25 cellular contexts compared by ENCODE assay signal in genomic region chr16:65285128-65286120, GRCh38.
DNase-seq lines count a peak whose midpoint lies in the region; ATAC-seq and TF ChIP-seq lines count a peak whose summit lies in the region.
"Had no signal": no experiment of that assay in that cellular context is flagged by ENCODE, and none has a peak within 500 bp of the region (broad histone marks: within the 10 kb centered on the region; RNA-seq: fewer than 3 reads in every experiment).

No MANE protein-coding gene starts in this region.

- CTCF ChIA-PET in activated CD8-positive, alpha-beta memory T cell treated with anti-CD3 and anti-CD28 coated beads, Interleukin-2, amount 10 ng/mL, durations not matched to agents 7 days and 5 days (lab: Charles Lee): no interaction called here

- TF ChIP-seq CTCF in brain (conservative IDR thresholded peaks at IDR 0.05) (no peak), smooth muscle cell (IDR thresholded peaks at IDR 0.05; ENCODE audit: borderline replicate concordance, insufficient read depth, poor library complexity, severe bottlenecking) (no peak)

- H3K36me3 Mint-ChIP-seq in brain: no peaks in the 10 kb centered on the region
- H3K36me3 Mint-ChIP-seq in activated T-helper 2 cell treated with anti-CD3 and anti-CD28 coated beads, Interferon-gamma antibody, Interleukin-2, Interleukin-4, amounts not matched to agents 10 μg/mL and 5 μg/mL and 100 μg/mL, durations not matched to agents 14 hours and 24 hours and 36 hours (ENCODE audit: low read depth): no peaks in the 10 kb centered on the region
- no peaks in the 10 kb centered on the region for H3K36me3 Mint-ChIP-seq in activated CD8-positive, alpha-beta memory T cell treated with anti-CD3 and anti-CD28 coated beads, Interleukin-2, amount 10 ng/mL, durations not matched to agents 7 days and 5 days
- H3K36me3 Mint-ChIP-seq: activated naive CD4-positive, alpha-beta T cell treated with anti-CD3 and anti-CD28 coated beads, Interleukin-2, amount 10 ng/mL, durations not matched to agents 7 days and 5 days; natural killer cell treated with Interleukin-12 subunit alpha and Interleukin-12 subunit beta and Interleukin-15 and Interleukin-18, amount 100 ng/mL, for 72 hours had no signal

- H3F3A ChIP-seq in smooth muscle cell (ENCODE audit: low read depth): peaks cover 22% of the 10 kb centered on the region

- peaks cover 98% of the 10 kb centered on the region for H4K20me1 ChIP-seq in smooth muscle cell (ENCODE audit: low read depth)
- H4K20me1 ChIP-seq: BLaER1 treated with 17β-estradiol and CSF1 and Interleukin-3, amounts not matched to agents 10 nM and 100 nM had no signal

- peaks cover 4% of the 10 kb centered on the region for H3K27me3 Mint-ChIP-seq in brain
- H3K27me3 Mint-ChIP-seq in activated T-helper 2 cell treated with anti-CD3 and anti-CD28 coated beads, Interferon-gamma antibody, Interleukin-2, Interleukin-4, amounts not matched to agents 10 μg/mL and 5 μg/mL and 100 μg/mL, durations not matched to agents 14 hours and 24 hours and 36 hours (ENCODE audit: low read depth): no peaks in the 10 kb centered on the region
- no peaks in the 10 kb centered on the region for H3K27me3 Mint-ChIP-seq in activated CD8-positive, alpha-beta memory T cell treated with anti-CD3 and anti-CD28 coated beads, Interleukin-2, amount 10 ng/mL, durations not matched to agents 7 days and 5 days
- H3K27me3 Mint-ChIP-seq: activated naive CD4-positive, alpha-beta T cell treated with anti-CD3 and anti-CD28 coated beads, Interleukin-2, amount 10 ng/mL, durations not matched to agents 7 days and 5 days; dendritic cell treated with granulocyte-macrophage colony-stimulating factor and Interleukin-4, amounts not matched to agents 40 ng/mL and 50 ng/mL, for 4 days; natural killer cell treated with Interleukin-12 subunit alpha and Interleukin-12 subunit beta and Interleukin-15 and Interleukin-18, amount 100 ng/mL, for 72 hours; T-helper 17 cell had no signal

- H3K4me1 ChIP-seq in smooth muscle cell (ENCODE audit: low read depth): peaks cover 48% of the 10 kb centered on the region

- H3K9me3 ChIP-seq in smooth muscle cell (replicated peaks; ENCODE audit: low read depth): no peaks in the 10 kb centered on the region
- H3K9me3 ChIP-seq: BLaER1 treated with 17β-estradiol and CSF1 and Interleukin-3, amounts not matched to agents 10 nM and 100 nM; stomach had no signal

- WGBS in smooth muscle cell (ENCODE audit: low lambda C conversion rate): 24% methylated on average over 7 of the region's 7 CpGs

- DNase-seq in NCI-H1092 treated with DMSO at 0.1 percent for 48 hours (lab: John Stamatoyannopoulos, UW): peak; percentile 8
- DNase-seq in NCI-H1092 (lab: John Stamatoyannopoulos, UW): no peak
- DNase-seq in left ventricle myocardium superior: peak; percentile 37
- DNase-seq in smooth muscle cell (lab: John Stamatoyannopoulos, UW; ENCODE audit: unreplicated experiment): no peak
- no peak for DNase-seq in NK-92 (lab: John Stamatoyannopoulos, UW; ENCODE audit: unreplicated experiment)
- no peak for DNase-seq in activated T-helper 2 cell treated with anti-CD3 and anti-CD28 coated beads, Interferon-gamma antibody, Interleukin-2, Interleukin-4, amounts not matched to agents 10 μg/mL and 5 μg/mL and 100 μg/mL, durations not matched to agents 14 hours and 24 hours and 36 hours (ENCODE audit: low spot score)
- DNase-seq in activated CD8-positive, alpha-beta memory T cell treated with anti-CD3 and anti-CD28 coated beads, Interleukin-2, amount 10 ng/mL, durations not matched to agents 7 days and 5 days: no peak
- DNase-seq: activated CD4-positive, alpha-beta T cell treated with anti-CD3 and anti-CD28 coated beads, Interleukin-2, amount 50 U/mL, for 48 hours; activated naive CD4-positive, alpha-beta T cell treated with anti-CD3 and anti-CD28 coated beads, Interleukin-2, amount 10 ng/mL, durations not matched to agents 7 days and 5 days; activated T-cell treated with anti-CD3 and anti-CD28 coated beads for 4 hours; H9; head of caudate nucleus; NCI-H1436 treated with DMSO at 0.1 percent for 48 hours; NCI-H526 treated with DMSO at 0.1 percent for 48 hours; SHP77; stimulated activated CD4-positive, alpha-beta T cell treated with anti-CD3 and anti-CD28 coated beads, Interleukin-2, amount 100 ng/mL, for 48 hours; stomach; T-helper 17 cell had no signal

- H3K4me3 ChIP-seq in smooth muscle cell: peak overlapping the region; percentile 8
- H3K4me3 ChIP-seq: BLaER1 treated with 17β-estradiol and CSF1 and Interleukin-3, amounts not matched to agents 10 nM and 100 nM; skin epidermis; stomach had no signal

- ATAC-seq in left ventricle myocardium superior: peak; percentile 93
- no peak for ATAC-seq in activated CD8-positive, alpha-beta memory T cell treated with anti-CD3 and anti-CD28 coated beads, Interleukin-2, amount 10 ng/mL, durations not matched to agents 7 days and 5 days
- ATAC-seq: natural killer cell treated with Interleukin-12 subunit alpha and Interleukin-12 subunit beta and Interleukin-15 and Interleukin-18, amount 100 ng/mL, for 72 hours; T-helper 17 cell had no signal

- H3K36me3 ChIP-seq in smooth muscle cell (ENCODE audit: low read depth): no peaks in the 10 kb centered on the region
- H3K36me3 ChIP-seq: BLaER1 treated with 17β-estradiol and CSF1 and Interleukin-3, amounts not matched to agents 10 nM and 100 nM; stomach had no signal

- peaks cover 49% of the 10 kb centered on the region for H3K4me1 Mint-ChIP-seq in brain
- H3K4me1 Mint-ChIP-seq in activated T-helper 2 cell treated with anti-CD3 and anti-CD28 coated beads, Interferon-gamma antibody, Interleukin-2, Interleukin-4, amounts not matched to agents 10 μg/mL and 5 μg/mL and 100 μg/mL, durations not matched to agents 14 hours and 24 hours and 36 hours (ENCODE audit: low read depth): no peaks in the 10 kb centered on the region
- no peaks in the 10 kb centered on the region for H3K4me1 Mint-ChIP-seq in activated CD8-positive, alpha-beta memory T cell treated with anti-CD3 and anti-CD28 coated beads, Interleukin-2, amount 10 ng/mL, durations not matched to agents 7 days and 5 days
- H3K4me1 Mint-ChIP-seq: activated naive CD4-positive, alpha-beta T cell treated with anti-CD3 and anti-CD28 coated beads, Interleukin-2, amount 10 ng/mL, durations not matched to agents 7 days and 5 days; T-helper 17 cell had no signal

- peak overlapping the region in 3 of 5 experiments; percentile 10 to 48 (median 14) for H3K27ac Mint-ChIP-seq in brain
- H3K27ac Mint-ChIP-seq in activated T-helper 2 cell treated with anti-CD3 and anti-CD28 coated beads, Interferon-gamma antibody, Interleukin-2, Interleukin-4, amounts not matched to agents 10 μg/mL and 5 μg/mL and 100 μg/mL, durations not matched to agents 14 hours and 24 hours and 36 hours: no peak overlapping the region
- no peak overlapping the region for H3K27ac Mint-ChIP-seq in activated CD8-positive, alpha-beta memory T cell treated with anti-CD3 and anti-CD28 coated beads, Interleukin-2, amount 10 ng/mL, durations not matched to agents 7 days and 5 days
- H3K27ac Mint-ChIP-seq: activated naive CD4-positive, alpha-beta T cell treated with anti-CD3 and anti-CD28 coated beads, Interleukin-2, amount 10 ng/mL, durations not matched to agents 7 days and 5 days; dendritic cell treated with granulocyte-macrophage colony-stimulating factor and Interleukin-4, amounts not matched to agents 40 ng/mL and 50 ng/mL, for 4 days; H9; natural killer cell treated with Interleukin-12 subunit alpha and Interleukin-12 subunit beta and Interleukin-15 and Interleukin-18, amount 100 ng/mL, for 72 hours; T-helper 17 cell had no signal

- peak overlapping the region; percentile 88 for H3K27ac ChIP-seq in smooth muscle cell (ENCODE audit: low read depth)
- H3K27ac ChIP-seq: 22Rv1; BLaER1 treated with 17β-estradiol and CSF1 and Interleukin-3, amounts not matched to agents 10 nM and 100 nM; skin epidermis; stomach; VCaP had no signal

- H3K9me3 Mint-ChIP-seq in brain: peaks cover 0 to 3% (median 0%) of the 10 kb centered on the region in 5 experiments
- peaks cover 9% of the 10 kb centered on the region for H3K9me3 Mint-ChIP-seq in activated T-helper 2 cell treated with anti-CD3 and anti-CD28 coated beads, Interferon-gamma antibody, Interleukin-2, Interleukin-4, amounts not matched to agents 10 μg/mL and 5 μg/mL and 100 μg/mL, durations not matched to agents 14 hours and 24 hours and 36 hours
- peaks cover 2% of the 10 kb centered on the region for H3K9me3 Mint-ChIP-seq in activated CD8-positive, alpha-beta memory T cell treated with anti-CD3 and anti-CD28 coated beads, Interleukin-2, amount 10 ng/mL, durations not matched to agents 7 days and 5 days (ENCODE audit: low read depth)
- H3K9me3 Mint-ChIP-seq: dendritic cell treated with granulocyte-macrophage colony-stimulating factor and Interleukin-4, amounts not matched to agents 40 ng/mL and 50 ng/mL, for 4 days; H9 had no signal

- H2AFZ ChIP-seq in smooth muscle cell (ENCODE audit: low read depth): no peak overlapping the region

- H3K4me3 Mint-ChIP-seq in brain: no peak overlapping the region
- H3K4me3 Mint-ChIP-seq in activated T-helper 2 cell treated with anti-CD3 and anti-CD28 coated beads, Interferon-gamma antibody, Interleukin-2, Interleukin-4, amounts not matched to agents 10 μg/mL and 5 μg/mL and 100 μg/mL, durations not matched to agents 14 hours and 24 hours and 36 hours (ENCODE audit: low read depth): no peak overlapping the region
- H3K4me3 Mint-ChIP-seq in activated CD8-positive, alpha-beta memory T cell treated with anti-CD3 and anti-CD28 coated beads, Interleukin-2, amount 10 ng/mL, durations not matched to agents 7 days and 5 days: no peak overlapping the region
- H3K4me3 Mint-ChIP-seq: activated naive CD4-positive, alpha-beta T cell treated with anti-CD3 and anti-CD28 coated beads, Interleukin-2, amount 10 ng/mL, durations not matched to agents 7 days and 5 days; dendritic cell treated with granulocyte-macrophage colony-stimulating factor and Interleukin-4, amounts not matched to agents 40 ng/mL and 50 ng/mL, for 4 days; natural killer cell treated with Interleukin-12 subunit alpha and Interleukin-12 subunit beta and Interleukin-15 and Interleukin-18, amount 100 ng/mL, for 72 hours; T-helper 17 cell had no signal

- intact Hi-C loops in left ventricle myocardium superior (cut with micrococcal nuclease): no loop called here
- intact Hi-C loops in activated T-helper 2 cell treated with anti-CD3 and anti-CD28 coated beads, Interferon-gamma antibody, Interleukin-2, Interleukin-4, amounts not matched to agents 10 μg/mL and 5 μg/mL and 100 μg/mL, durations not matched to agents 14 hours and 24 hours and 36 hours (cut with micrococcal nuclease): no loop called here

- no peaks in the 10 kb centered on the region for H3K27me3 ChIP-seq in smooth muscle cell (ENCODE audit: low read depth)
- H3K27me3 ChIP-seq: BLaER1 treated with 17β-estradiol and CSF1 and Interleukin-3, amounts not matched to agents 10 nM and 100 nM; stomach had no signal

- H3K4me2 ChIP-seq in smooth muscle cell: peak overlapping the region; percentile 78
- H3K4me2 ChIP-seq: BLaER1 treated with 17β-estradiol and CSF1 and Interleukin-3, amounts not matched to agents 10 nM and 100 nM had no signal

- peak overlapping the region; percentile 27 for H3K9ac ChIP-seq in smooth muscle cell (ENCODE audit: low read depth)
- H3K9ac ChIP-seq: BLaER1 treated with 17β-estradiol and CSF1 and Interleukin-3, amounts not matched to agents 10 nM and 100 nM had no signal

- peaks cover 68% of the 10 kb centered on the region for H3K79me2 ChIP-seq in smooth muscle cell (ENCODE audit: low read depth)

Comparison
In these comparisons a context has a peak if more than half of its experiments do, and no peak if none do; other contexts are left out.
1. DNase-seq: peak in NCI-H1092 treated with DMSO at 0.1 percent for 48 hours (single experiment) and left ventricle myocardium superior (single experiment); none in NCI-H1092 (single experiment), smooth muscle cell (single experiment), NK-92 (single experiment), activated T-helper 2 cell treated with anti-CD3 and anti-CD28 coated beads, Interferon-gamma antibody, Interleukin-2, Interleukin-4, amounts not matched to agents 10 μg/mL and 5 μg/mL and 100 μg/mL, durations not matched to agents 14 hours and 24 hours and 36 hours (single experiment) and activated CD8-positive, alpha-beta memory T cell treated with anti-CD3 and anti-CD28 coated beads, Interleukin-2, amount 10 ng/mL, durations not matched to agents 7 days and 5 days (single experiment).
2. H3K27ac Mint-ChIP-seq: peak in brain (3 of 5); none in activated T-helper 2 cell treated with anti-CD3 and anti-CD28 coated beads, Interferon-gamma antibody, Interleukin-2, Interleukin-4, amounts not matched to agents 10 μg/mL and 5 μg/mL and 100 μg/mL, durations not matched to agents 14 hours and 24 hours and 36 hours (single experiment) and activated CD8-positive, alpha-beta memory T cell treated with anti-CD3 and anti-CD28 coated beads, Interleukin-2, amount 10 ng/mL, durations not matched to agents 7 days and 5 days (single experiment).